In the genomic region with DNA sequence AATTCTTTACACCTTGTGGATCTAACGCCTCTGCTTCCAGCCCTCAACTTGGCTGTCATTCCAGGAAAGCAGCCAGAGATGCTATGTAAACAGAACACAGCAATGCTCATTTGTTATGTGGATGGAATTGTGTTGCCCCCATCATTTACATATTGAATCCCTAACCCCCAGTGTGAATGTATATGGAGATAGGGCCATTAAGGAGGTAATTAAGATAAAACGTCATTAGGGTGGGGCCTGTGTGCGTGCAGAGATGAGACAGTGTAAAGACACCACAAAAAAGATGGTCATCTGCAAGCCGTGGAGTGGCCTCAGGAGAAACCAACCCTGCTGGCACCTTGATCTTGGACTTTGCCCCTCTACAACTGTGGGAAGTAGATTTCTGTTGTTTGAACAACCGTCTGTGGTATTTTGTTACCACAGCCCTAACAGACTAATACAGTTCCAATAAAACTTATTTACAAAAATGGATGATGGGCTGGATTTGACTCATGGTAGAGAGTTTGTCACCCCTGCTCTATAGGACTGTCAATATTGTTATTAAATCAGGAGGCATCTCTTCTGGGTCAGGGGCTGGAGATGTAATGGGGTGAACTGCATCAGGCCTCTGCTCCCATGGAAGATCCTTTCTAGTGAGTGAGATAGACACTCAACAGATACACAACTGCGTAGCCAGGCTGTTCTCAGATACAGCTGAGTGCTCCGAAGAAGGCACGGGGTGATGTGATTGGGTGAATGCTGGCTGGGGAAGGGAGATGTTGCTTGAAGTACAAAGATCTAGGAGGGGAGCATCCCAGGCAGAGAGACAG, we compare ENCODE assay signal across 14 cellular contexts.
A peak's percentile ranks its signal among the peaks of the same experiment; 100 is the strongest.
DNase-seq lines count a peak whose midpoint lies in the region; ATAC-seq and TF ChIP-seq lines count a peak whose summit lies in the region.
"Had no signal": no experiment of that assay in that cellular context is flagged by ENCODE, and none has a peak within 500 bp of the region (broad histone marks: within the 10 kb centered on the region; RNA-seq: fewer than 3 reads in every experiment).

No MANE protein-coding gene starts in this region.

- peak; percentile 80 for DNase-seq in COLO668 (lab: John Stamatoyannopoulos, UW; ENCODE audit: unreplicated experiment)
- no peak for DNase-seq in GM23338 (ENCODE audit: low spot score)
- DNase-seq in stimulated activated CD4-positive, alpha-beta T cell treated with anti-CD3 and anti-CD28 coated beads, Interleukin-15, amount 100 ng/mL, for 24 hours = no peak
- DNase-seq in sciatic nerve (ENCODE audit: low spot score) = no peak
- no peak for DNase-seq in nucleus accumbens (lab: John Stamatoyannopoulos, UW)
- DNase-seq: activated CD4-positive, alpha-beta T cell treated with anti-CD3 and anti-CD28 coated beads for 48 hours; anterior cingulate cortex; cortex of kidney; NCI-H2227 treated with DMSO at 0.1 percent for 48 hours had no signal

- ATAC-seq in GM23338 (no peak), GM21786 (IDR thresholded peaks at IDR 0.05; ENCODE audit: unreplicated experiment) (no peak), sciatic nerve (no peak)

- peaks cover 6% of the 10 kb centered on the region for H3K27me3 Mint-ChIP-seq in GM23338 (ENCODE audit: insufficient read depth, low read depth, poor library complexity)
- H3K27me3 Mint-ChIP-seq: progenitor cell of endocrine pancreas had no signal

- no peaks in the 10 kb centered on the region for H3K36me3 Mint-ChIP-seq in GM23338 (ENCODE audit: low read depth)

- H3K4me1 Mint-ChIP-seq in GM23338 = peaks cover 68% of the 10 kb centered on the region

- H3K4me2 ChIP-seq in GM23338 (peak overlapping the region; percentile 70), OCI-LY3 (ENCODE audit: low read length) (peak overlapping the region; percentile 80)

- peak overlapping the region; percentile 52; the same call in 1 of the 2 replicates for H3K9ac ChIP-seq in OCI-LY3 (ENCODE audit: low read length)
- H3K9ac ChIP-seq in liver (ENCODE audit: low read depth in 1 of 2, low read length in 2 of 2) = no peak overlapping the region

- H3F3A ChIP-seq in GM23338 (replicated peaks; ENCODE audit: low read depth) = no peaks in the 10 kb centered on the region

- no peak overlapping the region; the same call in 2 of the 3 replicates for H3K4me3 Mint-ChIP-seq in GM23338

- H3K79me2 ChIP-seq in GM23338 (replicated peaks; ENCODE audit: insufficient read depth) = no peaks in the 10 kb centered on the region
- H3K79me2 ChIP-seq in OCI-LY3 (ENCODE audit: low read length) = no peaks in the 10 kb centered on the region

- WGBS in liver = 64% methylated on average over 8 of the region's 8 CpGs

- intact Hi-C loops in sciatic nerve (cut with DNase I) = no loop called here

- peak overlapping the region; percentile 49; the same call in 1 of the 2 replicates for H3K27ac Mint-ChIP-seq in GM23338
- H3K27ac Mint-ChIP-seq: progenitor cell of endocrine pancreas had no signal

- H2AFZ ChIP-seq in GM23338 (no peak overlapping the region), OCI-LY3 (ENCODE audit: low read depth, low read length) (no peak overlapping the region)

- H3K4me1 ChIP-seq in GM23338 (ENCODE audit: insufficient read depth) (peaks cover 28% of the 10 kb centered on the region), OCI-LY3 (ENCODE audit: low read length) (peaks cover 65% of the 10 kb centered on the region), liver (ENCODE audit: control insufficient read depth in 4 of 4, insufficient read depth in 4 of 4, low read length in 3 of 4) (peaks cover 0 to 4% (median 3%) of the 10 kb centered on the region in 4 donors)

- H3K27me3 ChIP-seq in GM23338 (ENCODE audit: insufficient read depth) (no peaks in the 10 kb centered on the region), OCI-LY3 (ENCODE audit: low read depth, low read length) (no peaks in the 10 kb centered on the region), liver (ENCODE audit: control insufficient read depth in 4 of 4, insufficient read depth in 4 of 4, low read length in 3 of 4) (no peaks in the 10 kb centered on the region)

- H3K9me3 Mint-ChIP-seq in GM23338 = no peaks in the 10 kb centered on the region

- no peak overlapping the region for H3K27ac ChIP-seq in GM23338 (ENCODE audit: low read depth)
- H3K27ac ChIP-seq in OCI-LY3 (ENCODE audit: low read length) = peak overlapping the region; percentile 88; the same call in 1 of the 2 replicates
- H3K27ac ChIP-seq in liver (ENCODE audit: low read depth in 1 of 2, low read length in 2 of 2) = no peak overlapping the region
- H3K27ac ChIP-seq: C4-2B had no signal

- no peak for TF ChIP-seq CTCF in GM23338 (conservative IDR thresholded peaks at IDR 0.05; ENCODE audit: low read depth in 2 of 2)
- TF ChIP-seq CTCF in OCI-LY3 (IDR thresholded peaks at IDR 0.05; ENCODE audit: low read depth, low read length) = no peak
- no peak for TF ChIP-seq CTCF in liver (IDR thresholded peaks at IDR 0.05; ENCODE audit: low read depth, low read length, missing input control)

- H3K36me3 ChIP-seq in GM23338 (ENCODE audit: insufficient read depth) (no peaks in the 10 kb centered on the region), OCI-LY3 (replicated peaks; ENCODE audit: low read depth, low read length) (no peaks in the 10 kb centered on the region), liver (ENCODE audit: control insufficient read depth in 4 of 4, insufficient read depth in 3 of 4, low read depth in 1 of 4, low read length in 3 of 4) (no peaks in the 10 kb centered on the region)

- H3K9me3 ChIP-seq in OCI-LY3 (ENCODE audit: insufficient read depth, low read length) (no peaks in the 10 kb centered on the region), liver (ENCODE audit: control insufficient read depth in 4 of 4, low read length in 3 of 4) (no peaks in the 10 kb centered on the region)

- H4K20me1 ChIP-seq in GM23338 (replicated peaks; ENCODE audit: insufficient read depth) = no peaks in the 10 kb centered on the region
- no peaks in the 10 kb centered on the region for H4K20me1 ChIP-seq in OCI-LY3 (ENCODE audit: insufficient read depth, low read length)

- H3K4me3 ChIP-seq in GM23338 (no peak overlapping the region), OCI-LY3 (ENCODE audit: low read length) (no peak overlapping the region), liver (ENCODE audit: low read depth in 1 of 3, low read length in 3 of 3) (no peak overlapping the region)

- H3K9me2 ChIP-seq in GM23338 (ENCODE audit: insufficient read depth) = 0 out of 2 replicates have a peak, but pooled peaks cover 5% of the 10 kb centered on the region

- TF ChIP-seq RAD21 in liver (IDR thresholded peaks at IDR 0.05) = no peak

TF ChIP-seq in GM23338, 12 proteins besides CTCF, POLR2A, EP300 and RAD21:
- no peak for TF ChIP-seq CREB1 (CRISPR knock-in tag; IDR thresholded peaks at IDR 0.05; ENCODE audit: low read depth)
TF ChIP-seq in GM23338: peak in this region for 0.

TF ChIP-seq in liver, 16 proteins besides CTCF, POLR2A, EP300 and RAD21 (continues in another document):
- TF ChIP-seq HNF4G (IDR thresholded peaks at IDR 0.05) = peak; percentile 60
- TF ChIP-seq, protein P1, sequence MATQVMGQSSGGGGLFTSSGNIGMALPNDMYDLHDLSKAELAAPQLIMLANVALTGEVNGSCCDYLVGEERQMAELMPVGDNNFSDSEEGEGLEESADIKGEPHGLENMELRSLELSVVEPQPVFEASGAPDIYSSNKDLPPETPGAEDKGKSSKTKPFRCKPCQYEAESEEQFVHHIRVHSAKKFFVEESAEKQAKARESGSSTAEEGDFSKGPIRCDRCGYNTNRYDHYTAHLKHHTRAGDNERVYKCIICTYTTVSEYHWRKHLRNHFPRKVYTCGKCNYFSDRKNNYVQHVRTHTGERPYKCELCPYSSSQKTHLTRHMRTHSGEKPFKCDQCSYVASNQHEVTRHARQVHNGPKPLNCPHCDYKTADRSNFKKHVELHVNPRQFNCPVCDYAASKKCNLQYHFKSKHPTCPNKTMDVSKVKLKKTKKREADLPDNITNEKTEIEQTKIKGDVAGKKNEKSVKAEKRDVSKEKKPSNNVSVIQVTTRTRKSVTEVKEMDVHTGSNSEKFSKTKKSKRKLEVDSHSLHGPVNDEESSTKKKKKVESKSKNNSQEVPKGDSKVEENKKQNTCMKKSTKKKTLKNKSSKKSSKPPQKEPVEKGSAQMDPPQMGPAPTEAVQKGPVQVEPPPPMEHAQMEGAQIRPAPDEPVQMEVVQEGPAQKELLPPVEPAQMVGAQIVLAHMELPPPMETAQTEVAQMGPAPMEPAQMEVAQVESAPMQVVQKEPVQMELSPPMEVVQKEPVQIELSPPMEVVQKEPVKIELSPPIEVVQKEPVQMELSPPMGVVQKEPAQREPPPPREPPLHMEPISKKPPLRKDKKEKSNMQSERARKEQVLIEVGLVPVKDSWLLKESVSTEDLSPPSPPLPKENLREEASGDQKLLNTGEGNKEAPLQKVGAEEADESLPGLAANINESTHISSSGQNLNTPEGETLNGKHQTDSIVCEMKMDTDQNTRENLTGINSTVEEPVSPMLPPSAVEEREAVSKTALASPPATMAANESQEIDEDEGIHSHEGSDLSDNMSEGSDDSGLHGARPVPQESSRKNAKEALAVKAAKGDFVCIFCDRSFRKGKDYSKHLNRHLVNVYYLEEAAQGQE (IDR thresholded peaks at IDR 0.05) = no peak
- TF ChIP-seq NR2F2 (IDR thresholded peaks at IDR 0.05) = no peak
- TF ChIP-seq TAF1 (conservative IDR thresholded peaks at IDR 0.05) = no peak
- TF ChIP-seq GABPA (IDR thresholded peaks at IDR 0.05 in 1 of 2, conservative IDR thresholded peaks at IDR 0.05 in 1 of 2) = no peak
- peak; percentile 54 for TF ChIP-seq SP1 (IDR thresholded peaks at IDR 0.05)
- TF ChIP-seq JUND (IDR thresholded peaks at IDR 0.05) = peak in 1 of 2 donors; percentile 38
- TF ChIP-seq RXRA (IDR thresholded peaks at IDR 0.05) = peak; percentile 35 to 47
- no peak for TF ChIP-seq EGR1 (IDR thresholded peaks at IDR 0.05; ENCODE audit: low read depth in 2 of 2)
- no peak for TF ChIP-seq YY1 (IDR thresholded peaks at IDR 0.05)
- TF ChIP-seq, protein P2, sequence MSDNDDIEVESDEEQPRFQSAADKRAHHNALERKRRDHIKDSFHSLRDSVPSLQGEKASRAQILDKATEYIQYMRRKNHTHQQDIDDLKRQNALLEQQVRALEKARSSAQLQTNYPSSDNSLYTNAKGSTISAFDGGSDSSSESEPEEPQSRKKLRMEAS (IDR thresholded peaks at IDR 0.05) = no peak
- peak; percentile 9 for TF ChIP-seq FOXA2 (IDR thresholded peaks at IDR 0.05)
- TF ChIP-seq, protein P3, sequence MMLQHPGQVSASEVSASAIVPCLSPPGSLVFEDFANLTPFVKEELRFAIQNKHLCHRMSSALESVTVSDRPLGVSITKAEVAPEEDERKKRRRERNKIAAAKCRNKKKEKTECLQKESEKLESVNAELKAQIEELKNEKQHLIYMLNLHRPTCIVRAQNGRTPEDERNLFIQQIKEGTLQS (IDR thresholded peaks at IDR 0.05) = no peak
